In genomic region chr14:52313903-52314481, GRCh38 we compare ENCODE assay signal across 8 cellular contexts. TPM values are rescaled to one million over a fixed set of nuclear protein-coding genes. Genes with fewer than 3 reads are reported as not detected.
DNase-seq lines count a peak whose midpoint lies in the region; ATAC-seq and TF ChIP-seq lines count a peak whose summit lies in the region.

TSS of gene PTGER2 (plus strand) at chr14:52314312. CDS start at chr14:52314549, 237 bp downstream.

- H3K27ac ChIP-seq in SJSA1, result no peak within 1 kb of the TSS
- peak within 1 kb of the TSS; percentile 74 to 83 (median 82) for H3K27ac ChIP-seq in transverse colon

- no peaks in the 10 kb centered on the region for H3K9me3 Mint-ChIP-seq in activated naive CD4-positive, alpha-beta T cell treated with anti-CD3 and anti-CD28 coated beads, Interleukin-2, amount 10 ng/mL, durations not matched to agents 7 days and 5 days

- peaks cover 57% of the 10 kb centered on the region for H3K4me1 Mint-ChIP-seq in activated naive CD4-positive, alpha-beta T cell treated with anti-CD3 and anti-CD28 coated beads, Interleukin-2, amount 10 ng/mL, durations not matched to agents 7 days and 5 days

- H3K27ac Mint-ChIP-seq in activated naive CD4-positive, alpha-beta T cell treated with anti-CD3 and anti-CD28 coated beads, Interleukin-2, amount 10 ng/mL, durations not matched to agents 7 days and 5 days, result peak within 1 kb of the TSS; percentile 96

- no peak for TF ChIP-seq CTCF in transverse colon (IDR thresholded peaks at IDR 0.05)

- H3K27me3 ChIP-seq in SJSA1 (replicated peaks) (no peaks in the 10 kb centered on the region), transverse colon (peaks cover 6% of the 10 kb centered on the region)

- H3K4me3 Mint-ChIP-seq in activated naive CD4-positive, alpha-beta T cell treated with anti-CD3 and anti-CD28 coated beads, Interleukin-2, amount 10 ng/mL, durations not matched to agents 7 days and 5 days, result peak within 1 kb of the TSS; percentile 95

- intact Hi-C loops in Right ventricle myocardium inferior (cut with DNase I) (no loop called here), posterior cingulate gyrus (cut with DNase I) (no loop called here), transverse colon (cut with DNase I; ENCODE audit: low total_unique reads) (loop anchor here (2.0 kb wide), 1 partner anchor 47 kb away; no protein-coding TSS in a partner anchor)

- CTCF ChIA-PET in activated naive CD4-positive, alpha-beta T cell treated with anti-CD3 and anti-CD28 coated beads, Interleukin-2, amount 10 ng/mL, durations not matched to agents 7 days and 5 days (lab: Charles Lee), result interaction anchor here (0.7 to 1.7 kb wide), 7 partner anchors 10 to 99 kb away, joined by 3 to 8 read pairs (median 5); no protein-coding TSS in a partner anchor

- peak; percentile 80 for TF ChIP-seq POLR2A in transverse colon (IDR thresholded peaks at IDR 0.05)

- peaks cover 29% of the 10 kb centered on the region for H3K27me3 Mint-ChIP-seq in activated naive CD4-positive, alpha-beta T cell treated with anti-CD3 and anti-CD28 coated beads, Interleukin-2, amount 10 ng/mL, durations not matched to agents 7 days and 5 days

- ATAC-seq in HG03196 (IDR thresholded peaks at IDR 0.05; ENCODE audit: unreplicated experiment) (peak; percentile 39), Right ventricle myocardium inferior (peak; percentile 89)

- WGBS in transverse colon (ENCODE audit: low coverage in 1 of 2), 2 donors, result 0% methylated on average over 67 of the region's 69 CpGs; no CpG with 5 or more reads in 1 of the 2 donors

- TF ChIP-seq EP300 in transverse colon (IDR thresholded peaks at IDR 0.05; ENCODE audit: low read depth), result no peak

- peaks cover 92% of the 10 kb centered on the region for H3K36me3 Mint-ChIP-seq in activated naive CD4-positive, alpha-beta T cell treated with anti-CD3 and anti-CD28 coated beads, Interleukin-2, amount 10 ng/mL, durations not matched to agents 7 days and 5 days

- peak; percentile 67 for DNase-seq in NCI-H82 (lab: John Stamatoyannopoulos, UW)
- DNase-seq in NCI-H82 treated with DMSO at 0.1 percent for 48 hours (lab: John Stamatoyannopoulos, UW; ENCODE audit: unreplicated experiment), result no peak
- DNase-seq in SJSA1 (ENCODE audit: low read depth in 1 of 2, low spot score in 2 of 2), result peak; percentile 81 to 87
- peak; percentile 96 for DNase-seq in activated naive CD4-positive, alpha-beta T cell treated with anti-CD3 and anti-CD28 coated beads, Interleukin-2, amount 10 ng/mL, durations not matched to agents 7 days and 5 days
- DNase-seq in Right ventricle myocardium inferior (ENCODE audit: missing footprints), result peak; percentile 96
- peak in 9 of 10 donors; percentile 29 to 95 (median 47) for DNase-seq in posterior cingulate gyrus
- DNase-seq in transverse colon, result peak; percentile 95

- H3K36me3 ChIP-seq in SJSA1, result no peaks in the 10 kb centered on the region
- H3K36me3 ChIP-seq in transverse colon, result no peaks in the 10 kb centered on the region

- H3K4me3 ChIP-seq in SJSA1 (peak within 1 kb of the TSS; percentile 41), transverse colon (peak within 1 kb of the TSS; percentile 42 to 67 (median 50))

- in situ Hi-C loops in transverse colon (cut with MboI; ENCODE audit: low pct_ligation_motif_present in 1 of 4, low pct_unique_long_range_greater_than_20kb in 1 of 4, low sequenced_read_pairs in 3 of 4), result no loop called here

- H3K9me3 ChIP-seq in SJSA1 (replicated peaks) (no peaks in the 10 kb centered on the region), transverse colon (no peaks in the 10 kb centered on the region)

- H3K4me1 ChIP-seq in SJSA1 (replicated peaks) (peaks cover 18% of the 10 kb centered on the region), transverse colon (peaks cover 3 to 29% (median 10%) of the 10 kb centered on the region in 4 donors)

RNA-seq across cellular contexts. Expression of gene PTGER2, which starts in this region (rescaled TPM):
- 2.5 and 2.9 TPM in 2 replicates for total RNA-seq in SJSA1 (2014; rRNA removed; shearing (Covaris generic))
- total RNA-seq in Right ventricle myocardium inferior, result 0.76 TPM
- total RNA-seq in transverse colon, result 1 to 10 TPM; 1.1 to 9.4 (median 4.9) TPM

Comparison
In these comparisons a context has a peak if more than half of its experiments do, and no peak if none do; other contexts are left out.
1. Peak in DNase-seq and ATAC-seq in Right ventricle myocardium inferior; RNA of the gene not detected or under 1 TPM.